ENCODE assay signal across 3 cellular contexts in the genomic region with DNA sequence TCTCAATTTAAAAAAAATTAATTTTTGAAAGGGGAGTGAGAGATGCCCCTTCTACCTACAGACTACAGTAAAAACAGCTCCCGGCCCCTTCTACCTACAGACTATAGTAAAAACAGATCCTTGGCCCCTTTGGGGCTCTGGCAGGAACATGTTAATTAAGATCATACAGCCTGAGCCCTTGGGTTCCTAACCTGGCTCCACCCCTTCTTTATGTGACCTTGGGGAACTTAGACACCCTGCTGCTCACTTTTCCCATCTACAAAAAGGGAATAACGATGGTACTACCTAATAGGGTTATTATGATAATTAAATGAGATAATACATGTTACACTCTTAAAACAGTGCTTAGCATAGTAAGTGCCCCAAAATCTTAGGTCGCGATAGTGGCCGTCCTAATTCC.
TF ChIP-seq lines count a peak whose summit lies in the region.

No MANE protein-coding gene starts in this region.

TF ChIP-seq in GM23338, 12 proteins besides CTCF, POLR2A, EP300 and RAD21 (continues in another document):
- TF ChIP-seq EZH2 (IDR thresholded peaks at IDR 0.05; ENCODE audit: low read depth, unreplicated experiment) (no peak), STAT1 (IDR thresholded peaks at IDR 0.05; ENCODE audit: unreplicated experiment) (no peak)
- TF ChIP-seq, protein P1, sequence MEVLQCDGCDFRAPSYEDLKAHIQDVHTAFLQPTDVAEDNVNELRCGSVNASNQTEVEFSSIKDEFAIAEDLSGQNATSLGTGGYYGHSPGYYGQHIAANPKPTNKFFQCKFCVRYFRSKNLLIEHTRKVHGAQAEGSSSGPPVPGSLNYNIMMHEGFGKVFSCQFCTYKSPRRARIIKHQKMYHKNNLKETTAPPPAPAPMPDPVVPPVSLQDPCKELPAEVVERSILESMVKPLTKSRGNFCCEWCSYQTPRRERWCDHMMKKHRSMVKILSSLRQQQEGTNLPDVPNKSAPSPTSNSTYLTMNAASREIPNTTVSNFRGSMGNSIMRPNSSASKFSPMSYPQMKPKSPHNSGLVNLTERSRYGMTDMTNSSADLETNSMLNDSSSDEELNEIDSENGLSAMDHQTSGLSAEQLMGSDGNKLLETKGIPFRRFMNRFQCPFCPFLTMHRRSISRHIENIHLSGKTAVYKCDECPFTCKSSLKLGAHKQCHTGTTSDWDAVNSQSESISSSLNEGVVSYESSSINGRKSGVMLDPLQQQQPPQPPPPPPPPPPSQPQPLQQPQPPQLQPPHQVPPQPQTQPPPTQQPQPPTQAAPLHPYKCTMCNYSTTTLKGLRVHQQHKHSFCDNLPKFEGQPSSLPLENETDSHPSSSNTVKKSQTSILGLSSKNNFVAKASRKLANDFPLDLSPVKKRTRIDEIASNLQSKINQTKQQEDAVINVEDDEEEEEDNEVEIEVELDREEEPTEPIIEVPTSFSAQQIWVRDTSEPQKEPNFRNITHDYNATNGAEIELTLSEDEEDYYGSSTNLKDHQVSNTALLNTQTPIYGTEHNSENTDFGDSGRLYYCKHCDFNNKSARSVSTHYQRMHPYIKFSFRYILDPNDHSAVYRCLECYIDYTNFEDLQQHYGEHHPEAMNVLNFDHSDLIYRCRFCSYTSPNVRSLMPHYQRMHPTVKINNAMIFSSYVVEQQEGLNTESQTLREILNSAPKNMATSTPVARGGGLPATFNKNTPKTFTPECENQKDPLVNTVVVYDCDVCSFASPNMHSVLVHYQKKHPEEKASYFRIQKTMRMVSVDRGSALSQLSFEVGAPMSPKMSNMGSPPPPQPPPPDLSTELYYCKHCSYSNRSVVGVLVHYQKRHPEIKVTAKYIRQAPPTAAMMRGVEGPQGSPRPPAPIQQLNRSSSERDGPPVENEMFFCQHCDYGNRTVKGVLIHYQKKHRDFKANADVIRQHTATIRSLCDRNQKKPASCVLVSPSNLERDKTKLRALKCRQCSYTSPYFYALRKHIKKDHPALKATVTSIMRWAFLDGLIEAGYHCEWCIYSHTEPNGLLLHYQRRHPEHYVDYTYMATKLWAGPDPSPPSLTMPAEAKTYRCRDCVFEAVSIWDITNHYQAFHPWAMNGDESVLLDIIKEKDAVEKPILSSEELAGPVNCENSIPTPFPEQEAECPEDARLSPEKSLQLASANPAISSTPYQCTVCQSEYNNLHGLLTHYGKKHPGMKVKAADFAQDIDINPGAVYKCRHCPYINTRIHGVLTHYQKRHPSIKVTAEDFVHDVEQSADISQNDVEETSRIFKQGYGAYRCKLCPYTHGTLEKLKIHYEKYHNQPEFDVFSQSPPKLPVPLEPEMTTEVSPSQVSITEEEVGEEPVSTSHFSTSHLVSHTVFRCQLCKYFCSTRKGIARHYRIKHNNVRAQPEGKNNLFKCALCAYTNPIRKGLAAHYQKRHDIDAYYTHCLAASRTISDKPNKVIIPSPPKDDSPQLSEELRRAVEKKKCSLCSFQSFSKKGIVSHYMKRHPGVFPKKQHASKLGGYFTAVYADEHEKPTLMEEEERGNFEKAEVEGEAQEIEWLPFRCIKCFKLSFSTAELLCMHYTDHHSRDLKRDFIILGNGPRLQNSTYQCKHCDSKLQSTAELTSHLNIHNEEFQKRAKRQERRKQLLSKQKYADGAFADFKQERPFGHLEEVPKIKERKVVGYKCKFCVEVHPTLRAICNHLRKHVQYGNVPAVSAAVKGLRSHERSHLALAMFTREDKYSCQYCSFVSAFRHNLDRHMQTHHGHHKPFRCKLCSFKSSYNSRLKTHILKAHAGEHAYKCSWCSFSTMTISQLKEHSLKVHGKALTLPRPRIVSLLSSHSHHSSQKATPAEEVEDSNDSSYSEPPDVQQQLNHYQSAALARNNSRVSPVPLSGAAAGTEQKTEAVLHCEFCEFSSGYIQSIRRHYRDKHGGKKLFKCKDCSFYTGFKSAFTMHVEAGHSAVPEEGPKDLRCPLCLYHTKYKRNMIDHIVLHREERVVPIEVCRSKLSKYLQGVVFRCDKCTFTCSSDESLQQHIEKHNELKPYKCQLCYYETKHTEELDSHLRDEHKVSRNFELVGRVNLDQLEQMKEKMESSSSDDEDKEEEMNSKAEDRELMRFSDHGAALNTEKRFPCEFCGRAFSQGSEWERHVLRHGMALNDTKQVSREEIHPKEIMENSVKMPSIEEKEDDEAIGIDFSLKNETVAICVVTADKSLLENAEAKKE (CRISPR knock-in tag; IDR thresholded peaks at IDR 0.05), result no peak

TF ChIP-seq in HEK293, 187 proteins besides CTCF, POLR2A, EP300 and RAD21:
- TF ChIP-seq, protein P2, sequence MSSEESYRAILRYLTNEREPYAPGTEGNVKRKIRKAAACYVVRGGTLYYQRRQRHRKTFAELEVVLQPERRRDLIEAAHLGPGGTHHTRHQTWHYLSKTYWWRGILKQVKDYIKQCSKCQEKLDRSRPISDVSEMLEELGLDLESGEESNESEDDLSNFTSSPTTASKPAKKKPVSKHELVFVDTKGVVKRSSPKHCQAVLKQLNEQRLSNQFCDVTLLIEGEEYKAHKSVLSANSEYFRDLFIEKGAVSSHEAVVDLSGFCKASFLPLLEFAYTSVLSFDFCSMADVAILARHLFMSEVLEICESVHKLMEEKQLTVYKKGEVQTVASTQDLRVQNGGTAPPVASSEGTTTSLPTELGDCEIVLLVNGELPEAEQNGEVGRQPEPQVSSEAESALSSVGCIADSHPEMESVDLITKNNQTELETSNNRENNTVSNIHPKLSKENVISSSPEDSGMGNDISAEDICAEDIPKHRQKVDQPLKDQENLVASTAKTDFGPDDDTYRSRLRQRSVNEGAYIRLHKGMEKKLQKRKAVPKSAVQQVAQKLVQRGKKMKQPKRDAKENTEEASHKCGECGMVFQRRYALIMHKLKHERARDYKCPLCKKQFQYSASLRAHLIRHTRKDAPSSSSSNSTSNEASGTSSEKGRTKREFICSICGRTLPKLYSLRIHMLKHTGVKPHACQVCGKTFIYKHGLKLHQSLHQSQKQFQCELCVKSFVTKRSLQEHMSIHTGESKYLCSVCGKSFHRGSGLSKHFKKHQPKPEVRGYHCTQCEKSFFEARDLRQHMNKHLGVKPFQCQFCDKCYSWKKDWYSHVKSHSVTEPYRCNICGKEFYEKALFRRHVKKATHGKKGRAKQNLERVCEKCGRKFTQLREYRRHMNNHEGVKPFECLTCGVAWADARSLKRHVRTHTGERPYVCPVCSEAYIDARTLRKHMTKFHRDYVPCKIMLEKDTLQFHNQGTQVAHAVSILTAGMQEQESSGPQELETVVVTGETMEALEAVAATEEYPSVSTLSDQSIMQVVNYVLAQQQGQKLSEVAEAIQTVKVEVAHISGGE (tag by site-specific recombination; conservative IDR thresholded peaks at IDR 0.05; ENCODE audit: low read depth), result no peak
- TF ChIP-seq ZNF785 (tag by site-specific recombination; IDR thresholded peaks at IDR 0.05) (no peak), ZNF623 (tag by site-specific recombination; IDR thresholded peaks at IDR 0.05) (no peak), ZNF558 (tag by site-specific recombination; IDR thresholded peaks at IDR 0.05) (no peak), ZNF664 (tag by site-specific recombination; IDR thresholded peaks at IDR 0.05) (0 out of 2 replicates have a peak, but pooled peaks have one; percentile 33)
- TF ChIP-seq, protein P3, sequence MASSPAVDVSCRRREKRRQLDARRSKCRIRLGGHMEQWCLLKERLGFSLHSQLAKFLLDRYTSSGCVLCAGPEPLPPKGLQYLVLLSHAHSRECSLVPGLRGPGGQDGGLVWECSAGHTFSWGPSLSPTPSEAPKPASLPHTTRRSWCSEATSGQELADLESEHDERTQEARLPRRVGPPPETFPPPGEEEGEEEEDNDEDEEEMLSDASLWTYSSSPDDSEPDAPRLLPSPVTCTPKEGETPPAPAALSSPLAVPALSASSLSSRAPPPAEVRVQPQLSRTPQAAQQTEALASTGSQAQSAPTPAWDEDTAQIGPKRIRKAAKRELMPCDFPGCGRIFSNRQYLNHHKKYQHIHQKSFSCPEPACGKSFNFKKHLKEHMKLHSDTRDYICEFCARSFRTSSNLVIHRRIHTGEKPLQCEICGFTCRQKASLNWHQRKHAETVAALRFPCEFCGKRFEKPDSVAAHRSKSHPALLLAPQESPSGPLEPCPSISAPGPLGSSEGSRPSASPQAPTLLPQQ (tag by site-specific recombination; IDR thresholded peaks at IDR 0.05), result no peak

TF ChIP-seq in H1, 55 proteins besides CTCF, POLR2A, EP300 and RAD21:
- no peak for TF ChIP-seq FOSL1 (IDR thresholded peaks at IDR 0.05; ENCODE audit: insufficient read depth, low read depth, low read length)
- no peak for TF ChIP-seq EGR1 (IDR thresholded peaks at IDR 0.05; ENCODE audit: borderline replicate concordance, low read depth, low read length)
- TF ChIP-seq CHD2 (IDR thresholded peaks at IDR 0.05; ENCODE audit: low read length), result no peak
- TF ChIP-seq, protein P4, sequence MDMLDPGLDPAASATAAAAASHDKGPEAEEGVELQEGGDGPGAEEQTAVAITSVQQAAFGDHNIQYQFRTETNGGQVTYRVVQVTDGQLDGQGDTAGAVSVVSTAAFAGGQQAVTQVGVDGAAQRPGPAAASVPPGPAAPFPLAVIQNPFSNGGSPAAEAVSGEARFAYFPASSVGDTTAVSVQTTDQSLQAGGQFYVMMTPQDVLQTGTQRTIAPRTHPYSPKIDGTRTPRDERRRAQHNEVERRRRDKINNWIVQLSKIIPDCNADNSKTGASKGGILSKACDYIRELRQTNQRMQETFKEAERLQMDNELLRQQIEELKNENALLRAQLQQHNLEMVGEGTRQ (IDR thresholded peaks at IDR 0.05; ENCODE audit: low read length), result no peak
- no peak for TF ChIP-seq TAF7 (optimal IDR thresholded peaks at IDR 0.05; ENCODE audit: borderline replicate concordance, low read depth, low read length)
- TF ChIP-seq, protein P5, sequence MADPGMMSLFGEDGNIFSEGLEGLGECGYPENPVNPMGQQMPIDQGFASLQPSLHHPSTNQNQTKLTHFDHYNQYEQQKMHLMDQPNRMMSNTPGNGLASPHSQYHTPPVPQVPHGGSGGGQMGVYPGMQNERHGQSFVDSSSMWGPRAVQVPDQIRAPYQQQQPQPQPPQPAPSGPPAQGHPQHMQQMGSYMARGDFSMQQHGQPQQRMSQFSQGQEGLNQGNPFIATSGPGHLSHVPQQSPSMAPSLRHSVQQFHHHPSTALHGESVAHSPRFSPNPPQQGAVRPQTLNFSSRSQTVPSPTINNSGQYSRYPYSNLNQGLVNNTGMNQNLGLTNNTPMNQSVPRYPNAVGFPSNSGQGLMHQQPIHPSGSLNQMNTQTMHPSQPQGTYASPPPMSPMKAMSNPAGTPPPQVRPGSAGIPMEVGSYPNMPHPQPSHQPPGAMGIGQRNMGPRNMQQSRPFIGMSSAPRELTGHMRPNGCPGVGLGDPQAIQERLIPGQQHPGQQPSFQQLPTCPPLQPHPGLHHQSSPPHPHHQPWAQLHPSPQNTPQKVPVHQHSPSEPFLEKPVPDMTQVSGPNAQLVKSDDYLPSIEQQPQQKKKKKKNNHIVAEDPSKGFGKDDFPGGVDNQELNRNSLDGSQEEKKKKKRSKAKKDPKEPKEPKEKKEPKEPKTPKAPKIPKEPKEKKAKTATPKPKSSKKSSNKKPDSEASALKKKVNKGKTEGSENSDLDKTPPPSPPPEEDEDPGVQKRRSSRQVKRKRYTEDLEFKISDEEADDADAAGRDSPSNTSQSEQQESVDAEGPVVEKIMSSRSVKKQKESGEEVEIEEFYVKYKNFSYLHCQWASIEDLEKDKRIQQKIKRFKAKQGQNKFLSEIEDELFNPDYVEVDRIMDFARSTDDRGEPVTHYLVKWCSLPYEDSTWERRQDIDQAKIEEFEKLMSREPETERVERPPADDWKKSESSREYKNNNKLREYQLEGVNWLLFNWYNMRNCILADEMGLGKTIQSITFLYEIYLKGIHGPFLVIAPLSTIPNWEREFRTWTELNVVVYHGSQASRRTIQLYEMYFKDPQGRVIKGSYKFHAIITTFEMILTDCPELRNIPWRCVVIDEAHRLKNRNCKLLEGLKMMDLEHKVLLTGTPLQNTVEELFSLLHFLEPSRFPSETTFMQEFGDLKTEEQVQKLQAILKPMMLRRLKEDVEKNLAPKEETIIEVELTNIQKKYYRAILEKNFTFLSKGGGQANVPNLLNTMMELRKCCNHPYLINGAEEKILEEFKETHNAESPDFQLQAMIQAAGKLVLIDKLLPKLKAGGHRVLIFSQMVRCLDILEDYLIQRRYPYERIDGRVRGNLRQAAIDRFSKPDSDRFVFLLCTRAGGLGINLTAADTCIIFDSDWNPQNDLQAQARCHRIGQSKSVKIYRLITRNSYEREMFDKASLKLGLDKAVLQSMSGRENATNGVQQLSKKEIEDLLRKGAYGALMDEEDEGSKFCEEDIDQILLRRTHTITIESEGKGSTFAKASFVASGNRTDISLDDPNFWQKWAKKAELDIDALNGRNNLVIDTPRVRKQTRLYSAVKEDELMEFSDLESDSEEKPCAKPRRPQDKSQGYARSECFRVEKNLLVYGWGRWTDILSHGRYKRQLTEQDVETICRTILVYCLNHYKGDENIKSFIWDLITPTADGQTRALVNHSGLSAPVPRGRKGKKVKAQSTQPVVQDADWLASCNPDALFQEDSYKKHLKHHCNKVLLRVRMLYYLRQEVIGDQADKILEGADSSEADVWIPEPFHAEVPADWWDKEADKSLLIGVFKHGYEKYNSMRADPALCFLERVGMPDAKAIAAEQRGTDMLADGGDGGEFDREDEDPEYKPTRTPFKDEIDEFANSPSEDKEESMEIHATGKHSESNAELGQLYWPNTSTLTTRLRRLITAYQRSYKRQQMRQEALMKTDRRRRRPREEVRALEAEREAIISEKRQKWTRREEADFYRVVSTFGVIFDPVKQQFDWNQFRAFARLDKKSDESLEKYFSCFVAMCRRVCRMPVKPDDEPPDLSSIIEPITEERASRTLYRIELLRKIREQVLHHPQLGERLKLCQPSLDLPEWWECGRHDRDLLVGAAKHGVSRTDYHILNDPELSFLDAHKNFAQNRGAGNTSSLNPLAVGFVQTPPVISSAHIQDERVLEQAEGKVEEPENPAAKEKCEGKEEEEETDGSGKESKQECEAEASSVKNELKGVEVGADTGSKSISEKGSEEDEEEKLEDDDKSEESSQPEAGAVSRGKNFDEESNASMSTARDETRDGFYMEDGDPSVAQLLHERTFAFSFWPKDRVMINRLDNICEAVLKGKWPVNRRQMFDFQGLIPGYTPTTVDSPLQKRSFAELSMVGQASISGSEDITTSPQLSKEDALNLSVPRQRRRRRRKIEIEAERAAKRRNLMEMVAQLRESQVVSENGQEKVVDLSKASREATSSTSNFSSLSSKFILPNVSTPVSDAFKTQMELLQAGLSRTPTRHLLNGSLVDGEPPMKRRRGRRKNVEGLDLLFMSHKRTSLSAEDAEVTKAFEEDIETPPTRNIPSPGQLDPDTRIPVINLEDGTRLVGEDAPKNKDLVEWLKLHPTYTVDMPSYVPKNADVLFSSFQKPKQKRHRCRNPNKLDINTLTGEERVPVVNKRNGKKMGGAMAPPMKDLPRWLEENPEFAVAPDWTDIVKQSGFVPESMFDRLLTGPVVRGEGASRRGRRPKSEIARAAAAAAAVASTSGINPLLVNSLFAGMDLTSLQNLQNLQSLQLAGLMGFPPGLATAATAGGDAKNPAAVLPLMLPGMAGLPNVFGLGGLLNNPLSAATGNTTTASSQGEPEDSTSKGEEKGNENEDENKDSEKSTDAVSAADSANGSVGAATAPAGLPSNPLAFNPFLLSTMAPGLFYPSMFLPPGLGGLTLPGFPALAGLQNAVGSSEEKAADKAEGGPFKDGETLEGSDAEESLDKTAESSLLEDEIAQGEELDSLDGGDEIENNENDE (IDR thresholded peaks at IDR 0.05; ENCODE audit: insufficient replicate concordance, low read length), result no peak
- 0 out of 2 replicates have a peak, but pooled peaks have one; percentile 38 for TF ChIP-seq POLR2AphosphoS5 (IDR thresholded peaks at IDR 0.05; ENCODE audit: low read depth, low read length)
- TF ChIP-seq CBX8 (IDR thresholded peaks at IDR 0.05; ENCODE audit: borderline replicate concordance, low read depth, low read length), result no peak
- no peak for TF ChIP-seq SUZ12 (IDR thresholded peaks at IDR 0.05; ENCODE audit: low read length)
- peak; percentile 74; the same call in 1 of the 2 replicates for TF ChIP-seq RXRA (IDR thresholded peaks at IDR 0.05; ENCODE audit: insufficient read depth, low read depth, low read length)
- TF ChIP-seq RNF2 (IDR thresholded peaks at IDR 0.05; ENCODE audit: borderline replicate concordance, low read depth, low read length, missing control alignments, poor library complexity, severe bottlenecking), result no peak
- TF ChIP-seq SP4 (IDR thresholded peaks at IDR 0.05; ENCODE audit: low read length), result no peak
- TF ChIP-seq BACH1 (IDR thresholded peaks at IDR 0.05; ENCODE audit: low read length), result no peak
- no peak for TF ChIP-seq YY1 (IDR thresholded peaks at IDR 0.05; ENCODE audit: low read depth, low read length)
- no peak for TF ChIP-seq JUN (IDR thresholded peaks at IDR 0.05; ENCODE audit: low read depth, low read length)
TF ChIP-seq in H1: peak in this region for 2.
